ENCODE assay signal across 22 cellular contexts in the genomic region with DNA sequence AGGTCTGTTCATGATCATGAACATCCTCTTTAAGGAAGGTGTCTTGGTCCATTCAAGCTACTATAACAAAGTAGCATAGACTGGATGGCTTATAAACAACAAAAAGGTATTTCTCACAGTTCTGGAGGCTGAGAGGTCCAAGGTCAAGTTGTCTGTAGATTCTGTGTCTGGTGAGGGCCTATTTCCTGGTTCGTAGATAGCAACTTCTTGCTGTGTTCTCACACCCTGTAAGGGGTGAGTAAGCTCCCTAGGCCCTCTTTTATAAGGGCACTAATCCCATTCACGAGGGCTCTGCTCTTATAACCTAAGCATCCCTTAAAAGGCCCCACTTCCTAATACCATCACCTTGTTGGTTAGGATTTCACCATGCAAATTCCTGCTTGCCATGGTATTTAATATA.
A peak's percentile ranks its signal among the peaks of the same experiment; 100 is the strongest.
DNase-seq lines count a peak whose midpoint lies in the region; ATAC-seq lines count a peak whose summit lies in the region.
"Had no signal": no experiment of that assay in that cellular context is flagged by ENCODE, and none has a peak within 500 bp of the region (broad histone marks: within the 10 kb centered on the region; RNA-seq: fewer than 3 reads in every experiment).

No MANE protein-coding gene starts in this region.

- no peak overlapping the region for H2BK5ac ChIP-seq in mesendoderm (ENCODE audit: low read length)
- H2BK5ac ChIP-seq in mesenchymal stem cell (ENCODE audit: low read depth, low read length, poor library complexity, severe bottlenecking): no peak overlapping the region

- no peak overlapping the region for H2BK12ac ChIP-seq in mesenchymal stem cell (ENCODE audit: low read length in 2 of 2)

- H3K9me3 ChIP-seq in mesenchymal stem cell (ENCODE audit: control insufficient read depth, low read length): peaks cover 4% of the 10 kb centered on the region
- H3K9me3 ChIP-seq: BE2C, BLaER1 had no signal

- H4K8ac ChIP-seq in mesendoderm (ENCODE audit: low read depth, low read length): no peak overlapping the region
- H4K8ac ChIP-seq in mesenchymal stem cell (ENCODE audit: low read length): no peak overlapping the region

- no peaks in the 10 kb centered on the region for H3K79me2 ChIP-seq in mesendoderm (ENCODE audit: control insufficient read depth, insufficient read depth, low read length)

- WGBS in mesendoderm (ENCODE audit: extremely low coverage, insufficient coverage, low lambda C conversion rate): no CpG with 5 or more reads among the region's 2 CpGs
- WGBS in mesenchymal stem cell: 40% methylated on average over 1 of the region's 2 CpGs

- H2AK5ac ChIP-seq in mesendoderm (ENCODE audit: low read length) (no peak overlapping the region), mesenchymal stem cell (ENCODE audit: low read length, severe bottlenecking) (no peak overlapping the region)

- no peak overlapping the region for H4K5ac ChIP-seq in mesendoderm (ENCODE audit: low read length)

- no peaks in the 10 kb centered on the region for H3K27me3 ChIP-seq in mesendoderm (ENCODE audit: insufficient read depth, low read length, poor library complexity)
- H3K27me3 ChIP-seq in mesenchymal stem cell (ENCODE audit: control insufficient read depth in 1 of 2, insufficient read depth in 1 of 2, low read length in 2 of 2): no peaks in the 10 kb centered on the region
- H3K27me3 ChIP-seq: BE2C, BLaER1 had no signal

- no peak overlapping the region for H3K9ac ChIP-seq in mesendoderm (ENCODE audit: low read length)
- no peak overlapping the region for H3K9ac ChIP-seq in mesenchymal stem cell (ENCODE audit: low read length)
- H3K9ac ChIP-seq: BLaER1 had no signal

- H3K4me3 ChIP-seq in mesendoderm (ENCODE audit: low read length) (no peak overlapping the region), mesenchymal stem cell (ENCODE audit: insufficient read depth in 1 of 2, low read depth in 1 of 2, low read length in 2 of 2) (no peak overlapping the region)
- H3K4me3 ChIP-seq: BLaER1, GM12878 had no signal

- no peak overlapping the region for H4K91ac ChIP-seq in mesenchymal stem cell (ENCODE audit: low read length)

- no peak overlapping the region for H3K14ac ChIP-seq in mesenchymal stem cell (ENCODE audit: low read length in 2 of 2)

- no peak for ATAC-seq in activated CD4-positive, CD25-positive, alpha-beta regulatory T cell treated with anti-CD3 and anti-CD28 coated beads, Interleukin-2, amount 50 U/mL, for 24 hours
- ATAC-seq: GM12878 had no signal

- H2BK120ac ChIP-seq in mesendoderm (ENCODE audit: low read depth, low read length) (no peak overlapping the region), mesenchymal stem cell (ENCODE audit: low read depth, low read length) (no peak overlapping the region)

- H3K79me1 ChIP-seq in mesendoderm (ENCODE audit: low read length): no peaks in the 10 kb centered on the region
- H3K79me1 ChIP-seq in mesenchymal stem cell (replicated peaks; ENCODE audit: low read length, poor library complexity, severe bottlenecking): no peaks in the 10 kb centered on the region

- DNase-seq in DMS53 (lab: John Stamatoyannopoulos, UW) (peak; percentile 40), DMS53 treated with DMSO at 0.1 percent for 48 hours (lab: John Stamatoyannopoulos, UW; ENCODE audit: unreplicated experiment) (peak; percentile 22), mesendoderm (peak; percentile 9), NCI-H2171 (lab: John Stamatoyannopoulos, UW) (no peak), mesenchymal stem cell (no peak)
- DNase-seq: 8988T; ACHN; BE2C; C1 segment of cervical spinal cord; CD4-positive, alpha-beta memory T cell; CD4-positive, CD25-positive, alpha-beta regulatory T cell; CD8-positive, alpha-beta memory T cell; COR-L47; DMS 273 treated with DMSO at 0.1 percent for 48 hours; DMS153; DMS79; DND-41; EL; GDM1 had no signal

- H3K27ac ChIP-seq in mesendoderm (ENCODE audit: low read depth, low read length): no peak overlapping the region
- H3K27ac ChIP-seq in mesenchymal stem cell (ENCODE audit: low read length, poor library complexity, severe bottlenecking): no peak overlapping the region
- H3K27ac ChIP-seq: BLaER1 had no signal

- no peaks in the 10 kb centered on the region for H3K36me3 ChIP-seq in mesendoderm (ENCODE audit: control insufficient read depth, insufficient read depth, low read length)
- no peaks in the 10 kb centered on the region for H3K36me3 ChIP-seq in mesenchymal stem cell (ENCODE audit: control insufficient read depth in 1 of 2, insufficient read depth in 2 of 2, low read depth in 1 of 2, low read length in 2 of 2)
- H3K36me3 ChIP-seq: BE2C, BLaER1 had no signal

- H3K23ac ChIP-seq in mesendoderm (ENCODE audit: low read length) (no peak overlapping the region), mesenchymal stem cell (ENCODE audit: low read length in 2 of 2) (no peak overlapping the region)

- H3K4me1 ChIP-seq in mesendoderm (ENCODE audit: control insufficient read depth, low read depth, low read length) (no peaks in the 10 kb centered on the region), mesenchymal stem cell (ENCODE audit: control insufficient read depth, insufficient read depth, low read depth, low read length) (no peaks in the 10 kb centered on the region)
- H3K4me1 ChIP-seq: BLaER1 had no signal

- H3K18ac ChIP-seq in mesendoderm (ENCODE audit: low read length) (no peak overlapping the region), mesenchymal stem cell (ENCODE audit: low read depth in 1 of 2, low read length in 2 of 2) (no peak overlapping the region)

- H2AFZ ChIP-seq in mesenchymal stem cell (ENCODE audit: low read depth, low read length): no peak overlapping the region

- H3K4ac ChIP-seq in mesendoderm (ENCODE audit: low read depth, low read length) (no peak overlapping the region), mesenchymal stem cell (ENCODE audit: low read depth in 1 of 2, low read length in 2 of 2) (no peak overlapping the region)

- H3K4me2 ChIP-seq in mesendoderm (ENCODE audit: low read length) (no peak overlapping the region), mesenchymal stem cell (ENCODE audit: low read length, poor library complexity, severe bottlenecking) (no peak overlapping the region)
- H3K4me2 ChIP-seq: BLaER1 had no signal

- H3K56ac ChIP-seq in mesendoderm (ENCODE audit: low read length): no peak overlapping the region

- H2BK15ac ChIP-seq in mesendoderm (replicated peaks; ENCODE audit: low read depth): no peak overlapping the region
- H2BK15ac ChIP-seq in mesenchymal stem cell (ENCODE audit: low read depth, poor library complexity, severe bottlenecking): no peak overlapping the region

Comparison
In these comparisons a context has a peak if more than half of its experiments do, and no peak if none do; other contexts are left out.
1. DNase-seq: peak in DMS53 (single experiment), DMS53 treated with DMSO at 0.1 percent for 48 hours (single experiment) and mesendoderm (single experiment); none in NCI-H2171 (single experiment) and mesenchymal stem cell (single experiment).